ENCODE assay signal across 9 cellular contexts in the genomic region with DNA sequence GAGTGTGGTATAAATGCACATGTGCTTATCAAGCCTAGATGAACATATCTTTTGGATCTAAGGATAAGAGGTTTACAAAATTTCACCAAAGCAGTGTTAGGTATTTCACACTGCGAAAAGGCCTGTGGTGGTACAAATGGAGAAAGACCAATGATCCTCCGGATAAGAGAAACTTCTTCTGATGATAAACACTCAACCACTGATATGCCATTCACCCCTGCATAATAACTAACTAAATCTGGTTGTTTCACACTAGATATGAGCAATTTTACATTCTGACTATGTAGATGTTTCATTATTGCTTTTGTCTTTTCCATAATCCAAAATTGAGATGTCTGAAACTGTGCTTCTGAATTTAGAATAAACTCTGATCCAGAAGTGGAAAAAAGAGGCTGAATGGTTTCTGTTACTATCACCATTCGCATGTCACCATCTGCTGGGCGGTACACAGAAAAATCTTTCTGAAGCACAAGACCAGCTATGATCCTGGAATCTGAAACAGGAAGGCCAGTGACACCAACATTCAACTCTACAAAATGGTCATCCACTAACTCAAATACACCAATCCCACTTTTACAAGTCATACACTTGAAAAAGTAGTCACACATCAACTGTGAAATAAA. TPM values are rescaled to one million over a fixed set of nuclear protein-coding genes. Genes with fewer than 3 reads are reported as not detected.
A peak's percentile ranks its signal among the peaks of the same experiment; 100 is the strongest.
DNase-seq lines count a peak whose midpoint lies in the region; ATAC-seq, FAIRE-seq and TF ChIP-seq lines count a peak whose summit lies in the region.
"Had no signal": no experiment of that assay in that cellular context is flagged by ENCODE, and none has a peak within 500 bp of the region (broad histone marks: within the 10 kb centered on the region; RNA-seq: fewer than 3 reads in every experiment).

No MANE protein-coding gene starts in this region.

- H3K9ac ChIP-seq in Karpas-422 (ENCODE audit: low read length): peak overlapping the region; percentile 86
- H3K9ac ChIP-seq in colonic mucosa (ENCODE audit: low read depth in 2 of 2, low read length in 2 of 2): no peak overlapping the region

- H3K9me2 ChIP-seq in Karpas-422 (replicated peaks; ENCODE audit: insufficient read depth, low read length): no peaks in the 10 kb centered on the region

- intact Hi-C loops in colonic mucosa (cut with DNase I): loop anchor here (10.0 kb wide), 1 partner anchor 218 kb away; no protein-coding TSS in a partner anchor
- intact Hi-C loops in posterior vena cava (cut with DNase I): loop anchor here (2.0 to 5.0 kb wide), 2 partner anchors 78 to 210 kb away; a partner anchor contains a TSS

- H3K4me3 ChIP-seq in Karpas-422 (ENCODE audit: low read length) (peak overlapping the region; percentile 82), colonic mucosa (no peak overlapping the region)

- peaks cover 13% of the 10 kb centered on the region for H3K79me2 ChIP-seq in Karpas-422 (ENCODE audit: low read length)

- no peaks in the 10 kb centered on the region for H4K20me1 ChIP-seq in Karpas-422 (ENCODE audit: insufficient read depth, low read depth, low read length)

- DNase-seq in CD1c-positive myeloid dendritic cell (ENCODE audit: extremely low spot score): peak; percentile 51
- DNase-seq in Karpas-422: peak; percentile 75
- peak; percentile 15 to 80 for DNase-seq in SW 1271 (lab: John Stamatoyannopoulos, UW)
- DNase-seq in naive B cell: no peak
- DNase-seq in colonic mucosa: no peak
- no peak for DNase-seq in posterior vena cava (ENCODE audit: low spot score)

- H3K4me1 ChIP-seq in Karpas-422 (ENCODE audit: low read length) (peaks cover 19% of the 10 kb centered on the region), colonic mucosa (no peaks in the 10 kb centered on the region)

- H3K27me3 ChIP-seq in Karpas-422 (ENCODE audit: low read length): no peaks in the 10 kb centered on the region
- no peaks in the 10 kb centered on the region for H3K27me3 ChIP-seq in colonic mucosa
- H3K27me3 ChIP-seq: thyroid gland had no signal

- no peaks in the 10 kb centered on the region for H3K36me3 ChIP-seq in Karpas-422 (ENCODE audit: insufficient read depth, low read length)
- no peaks in the 10 kb centered on the region for H3K36me3 ChIP-seq in colonic mucosa
- H3K36me3 ChIP-seq: thyroid gland had no signal

- FAIRE-seq in endometrium (lab: Jason Lieb, UNC): peak; percentile 50

- H3K27ac ChIP-seq in Karpas-422 (ENCODE audit: low read length) (peak overlapping the region; percentile 78; the same call in 1 of the 2 replicates), colonic mucosa (no peak overlapping the region)

- no peak overlapping the region for H3K27ac Mint-ChIP-seq in naive B cell

- ATAC-seq in GM18511 (IDR thresholded peaks at IDR 0.05; ENCODE audit: unreplicated experiment) (peak; percentile 21), naive B cell (ENCODE audit: low read depth in 2 of 2) (no peak)

- peak overlapping the region; percentile 83 for H3K4me2 ChIP-seq in Karpas-422 (ENCODE audit: low read depth, low read length, poor library complexity, severe bottlenecking)

- H2AFZ ChIP-seq in Karpas-422 (ENCODE audit: low read length): no peak overlapping the region

- no peak for TF ChIP-seq CTCF in colonic mucosa (IDR thresholded peaks at IDR 0.05)

- H3K9me3 ChIP-seq in Karpas-422 (ENCODE audit: low read length) (no peaks in the 10 kb centered on the region), colonic mucosa (no peaks in the 10 kb centered on the region)
- H3K9me3 ChIP-seq: thyroid gland had no signal

- H3K4me1 Mint-ChIP-seq in naive B cell: peaks cover 9 to 37% (median 36%) of the 10 kb centered on the region in 3 donors

- H3K27me3 Mint-ChIP-seq in naive B cell: no peaks in the 10 kb centered on the region

- H3K9me3 Mint-ChIP-seq in naive B cell: no peaks in the 10 kb centered on the region

- peak overlapping the region; percentile 61 to 98 (median 92) for H3K4me3 Mint-ChIP-seq in naive B cell

- no peaks in the 10 kb centered on the region for H3K36me3 Mint-ChIP-seq in naive B cell

RNA-seq across cellular contexts. Expression of a gene that starts 1.3 kb away (rescaled TPM):
- total RNA-seq in Karpas-422 (2014; rRNA removed; shearing (Covaris generic); ENCODE audit: low replicate concordance): 6.6 and 22.1 TPM in 2 replicates
- polyA plus RNA-seq in naive B cell (ENCODE audit: low read depth in 6 of 6): 1 to 10 TPM in 4 of 6 donors, under 1 TPM in 1, not detected in 1; 0.90 to 4.2 (median 3.5) TPM
- total RNA-seq in colonic mucosa: 1 to 10 TPM; 3.2 to 3.3 TPM
- 1 to 10 TPM; 9.1 to 9.8 TPM for total RNA-seq in posterior vena cava

Comparison
In these comparisons a context has a peak if more than half of its experiments do, and no peak if none do; other contexts are left out.
1. DNase-seq: peak in CD1c-positive myeloid dendritic cell (single experiment), Karpas-422 (single experiment) and SW 1271 (2 of 2); none in naive B cell (single experiment), colonic mucosa (single experiment) and posterior vena cava (single experiment).